Comparison of ENCODE assay signal across 23 cellular contexts in genomic region chr12:50822082-50822481, GRCh38. TPM values are rescaled to one million over a fixed set of nuclear protein-coding genes. Genes with fewer than 3 reads are reported as not detected.
DNase-seq lines count a peak whose midpoint lies in the region; ATAC-seq, FAIRE-seq and TF ChIP-seq lines count a peak whose summit lies in the region.
"Had no signal": no experiment of that assay in that cellular context is flagged by ENCODE, and none has a peak within 500 bp of the region (broad histone marks: within the 10 kb centered on the region; RNA-seq: fewer than 3 reads in every experiment).

No MANE protein-coding gene starts in this region.

- TF ChIP-seq RAD21 in IMR-90 (IDR thresholded peaks at IDR 0.05; ENCODE audit: low read length) (no peak), K562 (CRISPR knock-in tag; conservative IDR thresholded peaks at IDR 0.05 in 1 of 2, IDR thresholded peaks at IDR 0.05 in 1 of 2) (no peak)

- H3K9me3 Mint-ChIP-seq in naive thymus-derived CD4-positive, alpha-beta T cell = no peaks in the 10 kb centered on the region
- H3K9me3 Mint-ChIP-seq: CD8-positive, alpha-beta T cell; HFFc6 had no signal

- no peaks in the 10 kb centered on the region; a peak in 1 of 4 replicates for H3K79me1 ChIP-seq in IMR-90 (ENCODE audit: low read depth in 1 of 2, low read length in 2 of 2)

- H3K36me3 ChIP-seq in IMR-90 (ENCODE audit: control insufficient read depth, insufficient read depth, low read length) (peaks cover 3% of the 10 kb centered on the region; the same call in 1 of the 2 replicates), K562 (ENCODE audit: control insufficient read depth, insufficient read depth, low read length) (peaks cover 22% of the 10 kb centered on the region)
- H3K36me3 ChIP-seq in naive thymus-derived CD4-positive, alpha-beta T cell (ENCODE audit: control insufficient read depth in 2 of 3, insufficient read depth in 3 of 3, low read length in 3 of 3) = peaks cover 0 to 7% (median 0%) of the 10 kb centered on the region in 3 experiments

- H3K23ac ChIP-seq in IMR-90 (ENCODE audit: low read depth, low read length) = no peak overlapping the region

- no peak overlapping the region for H4K5ac ChIP-seq in IMR-90 (ENCODE audit: low read depth, low read length)

- H3K56ac ChIP-seq in IMR-90 (ENCODE audit: extremely low read depth, insufficient read depth, low read length) = no peak overlapping the region

- peak overlapping the region in 3 of 9 donors; percentile 14 to 75 (median 33) for H3K27ac Mint-ChIP-seq in naive thymus-derived CD4-positive, alpha-beta T cell
- H3K27ac Mint-ChIP-seq: CD8-positive, alpha-beta T cell; HFFc6 had no signal

- H3K4me1 ChIP-seq in IMR-90 (ENCODE audit: control insufficient read depth, insufficient read depth, low read length) (peaks cover 2% of the 10 kb centered on the region), K562 (replicated peaks in 1 of 2; ENCODE audit: control insufficient read depth in 2 of 2, insufficient read depth in 2 of 2, low read length in 2 of 2) (peaks cover 0 to 3% of the 10 kb centered on the region in 2 experiments; a peak in 1 of 5 replicates)
- H3K4me1 ChIP-seq in naive thymus-derived CD4-positive, alpha-beta T cell (ENCODE audit: control insufficient read depth in 2 of 2, insufficient read depth in 2 of 2, low read length in 2 of 2) = peaks cover 0 to 4% of the 10 kb centered on the region in 2 donors
- H3K4me1 ChIP-seq: Caco-2 had no signal

- H3K9me1 ChIP-seq in IMR-90 (ENCODE audit: insufficient read depth, low read length) (0 out of 2 replicates have a peak, but pooled peaks cover 3% of the 10 kb centered on the region), K562 (ENCODE audit: control insufficient read depth, insufficient read depth, low read length) (no peaks in the 10 kb centered on the region)

- H3K14ac ChIP-seq in IMR-90 (replicated peaks; ENCODE audit: low read depth, low read length) = no peak overlapping the region

- no peak overlapping the region for H2AK5ac ChIP-seq in IMR-90 (ENCODE audit: low read depth, low read length)

- TF ChIP-seq CTCF in IMR-90 (conservative IDR thresholded peaks at IDR 0.05; ENCODE audit: low read depth, low read length) (no peak), NB4 (IDR thresholded peaks at IDR 0.05; ENCODE audit: low read depth, low read length) (no peak), K562 (IDR thresholded peaks at IDR 0.05 in 2 of 3, conservative IDR thresholded peaks at IDR 0.05 in 1 of 3; ENCODE audit: insufficient read depth in 2 of 3, low read depth in 1 of 3, low read length in 3 of 3) (no peak)

- H2BK20ac ChIP-seq in IMR-90 (ENCODE audit: low read depth, low read length) = no peak overlapping the region

- 100% methylated on average over 1 of the region's 1 CpG; no CpG with 5 or more reads in 1 of the 2 experiments for WGBS in IMR-90 (ENCODE audit: extremely low coverage in 2 of 2, insufficient read length in 1 of 2), 2 experiments
- WGBS in K562 (ENCODE audit: insufficient coverage, low coverage, missing lambda C conversion rate) = 93% methylated on average over 1 of the region's 1 CpG

- TF ChIP-seq POLR2A in IMR-90 (IDR thresholded peaks at IDR 0.05; ENCODE audit: low read depth, low read length) (no peak), NB4 (IDR thresholded peaks at IDR 0.05; ENCODE audit: extremely low read depth, insufficient read length) (no peak), K562 (conservative IDR thresholded peaks at IDR 0.05) (no peak)

- no peaks in the 10 kb centered on the region for H3K9me3 ChIP-seq in IMR-90 (ENCODE audit: control insufficient read depth, insufficient read depth, low read length)
- H3K9me3 ChIP-seq in K562 (replicated peaks; ENCODE audit: control insufficient read depth, insufficient read depth, low read depth, low read length) = no peaks in the 10 kb centered on the region
- no peaks in the 10 kb centered on the region for H3K9me3 ChIP-seq in naive thymus-derived CD4-positive, alpha-beta T cell (ENCODE audit: control insufficient read depth in 2 of 3, low read length in 3 of 3)
- H3K9me3 ChIP-seq: Caco-2, HAP-1 had no signal

- dilution Hi-C loops in IMR-90 (cut with HindIII; ENCODE audit: low sequenced_read_pairs, unreplicated experiment) = no loop called here

- H3K18ac ChIP-seq in IMR-90 (ENCODE audit: low read depth, low read length) = no peak overlapping the region

- H3K4me3 ChIP-seq in IMR-90 (ENCODE audit: insufficient read depth, low read depth, low read length) (no peak overlapping the region), NB4 (ENCODE audit: low read depth, low read length) (no peak overlapping the region), K562 (no peak overlapping the region)
- no peak overlapping the region for H3K4me3 ChIP-seq in naive thymus-derived CD4-positive, alpha-beta T cell (ENCODE audit: low read length)
- H3K4me3 ChIP-seq: GM12878, HAP-1 had no signal

- H4K20me1 ChIP-seq in IMR-90 (ENCODE audit: insufficient read depth, low read length) (no peaks in the 10 kb centered on the region), K562 (replicated peaks; ENCODE audit: control insufficient read depth, insufficient read depth, low read length) (no peaks in the 10 kb centered on the region)

- no peak for FAIRE-seq in K562 (lab: Jason Lieb, UNC)
- FAIRE-seq: GM12878, GM18507, H54 had no signal

- in situ Hi-C loops in IMR-90 (cut with MboI; ENCODE audit: low sequenced_read_pairs) (loop anchor here (10.0 kb wide), 2 partner anchors 163 to 523 kb away; partner anchors contain the start of gene CELA1), K562 (cut with MboI) (no loop called here)

- H4K8ac ChIP-seq in IMR-90 (ENCODE audit: low read depth in 2 of 2, low read length in 2 of 2) = no peak overlapping the region

- no peak overlapping the region for H3K4me2 ChIP-seq in IMR-90 (ENCODE audit: low read depth, low read length)
- no peak overlapping the region for H3K4me2 ChIP-seq in K562 (ENCODE audit: insufficient read depth, low read length)

- intact Hi-C loops in IMR-90 (cut with micrococcal nuclease) = no loop called here
- intact Hi-C loops in K562 (cut with micrococcal nuclease) = no loop called here
- intact Hi-C loops in naive thymus-derived CD4-positive, alpha-beta T cell (cut with micrococcal nuclease) = no loop called here

- no peak overlapping the region for H2BK120ac ChIP-seq in IMR-90 (ENCODE audit: low read depth, low read length)

- ATAC-seq in IMR-90 (ENCODE audit: low read depth) (no peak), K562 (no peak)
- no peak for ATAC-seq in naive thymus-derived CD4-positive, alpha-beta T cell
- ATAC-seq: CD8-positive, alpha-beta T cell; GM12878 had no signal

- no peak overlapping the region for H3K4ac ChIP-seq in IMR-90 (ENCODE audit: low read depth, low read length)

- H3K4me3 Mint-ChIP-seq in naive thymus-derived CD4-positive, alpha-beta T cell = no peak overlapping the region
- H3K4me3 Mint-ChIP-seq: CD8-positive, alpha-beta T cell; HFFc6 had no signal

- no peak for TF ChIP-seq EP300 in K562 (IDR thresholded peaks at IDR 0.05; ENCODE audit: low read length)

- H2BK15ac ChIP-seq in IMR-90 (ENCODE audit: low read depth, low read length) = no peak overlapping the region

- H2AK9ac ChIP-seq in IMR-90 (replicated peaks; ENCODE audit: low read depth, low read length, poor library complexity) = no peak overlapping the region

- no peak overlapping the region for H3K9ac ChIP-seq in IMR-90 (ENCODE audit: low read depth, low read length)
- H3K9ac ChIP-seq in K562 (ENCODE audit: insufficient read depth in 1 of 2, low read depth in 2 of 2, low read length in 2 of 2) = no peak overlapping the region

- no peak overlapping the region for H3K27ac ChIP-seq in IMR-90 (ENCODE audit: insufficient read depth, low read length)
- H3K27ac ChIP-seq in K562 (ENCODE audit: extremely low read depth, low read depth, low read length) = no peak overlapping the region
- peak overlapping the region; percentile 21 for H3K27ac ChIP-seq in naive thymus-derived CD4-positive, alpha-beta T cell (ENCODE audit: low read depth, low read length)

- CTCF ChIA-PET in IMR-90 (lab: Yijun Ruan, JAX) (interaction anchor here (0.6 to 1.7 kb wide), 3 partner anchors 103 to 610 kb away, joined by 3 to 7 read pairs (median 7); a partner anchor contains a TSS), K562 (lab: Yijun Ruan, JAX; ENCODE audit: low intra/inter-chr PET ratio) (no interaction called here)
- CTCF ChIA-PET in naive thymus-derived CD4-positive, alpha-beta T cell (lab: Charles Lee) = interaction anchor here (0.6 kb wide), 1 partner anchor 15 kb away, joined by 3 read pairs; no protein-coding TSS in a partner anchor

- no peaks in the 10 kb centered on the region for H3K27me3 ChIP-seq in IMR-90 (ENCODE audit: control insufficient read depth, insufficient read depth, low read length)
- no peaks in the 10 kb centered on the region for H3K27me3 ChIP-seq in K562 (ENCODE audit: control insufficient read depth in 2 of 2, insufficient read depth in 2 of 2, low read length in 2 of 2)
- no peaks in the 10 kb centered on the region for H3K27me3 ChIP-seq in naive thymus-derived CD4-positive, alpha-beta T cell (ENCODE audit: control insufficient read depth in 2 of 2, insufficient read depth in 2 of 2, low read length in 2 of 2)

- no peak overlapping the region for H2BK5ac ChIP-seq in IMR-90 (ENCODE audit: low read depth, low read length, poor library complexity, severe bottlenecking)

- peaks cover under 1 to 19% (median 5%) of the 10 kb centered on the region in 5 donors for H3K36me3 Mint-ChIP-seq in naive thymus-derived CD4-positive, alpha-beta T cell

- no peaks in the 10 kb centered on the region for H3K79me2 ChIP-seq in K562 (ENCODE audit: control insufficient read depth, insufficient read depth, low read length)

- no TSS peak for BruUV-seq in IMR-90 (replicated peaks; lab: Mats Ljungman, UMichigan)
- no TSS peak for BruUV-seq in K562 (replicated peaks; lab: Mats Ljungman, UMichigan)

- H4K91ac ChIP-seq in IMR-90 (ENCODE audit: insufficient read depth, low read depth, low read length) = no peak overlapping the region

- DNase-seq in IMR-90 (no peak), NB4 (ENCODE audit: low read depth) (peak; percentile 30), K562 (ENCODE audit: extremely low read depth in 1 of 4, low spot score in 3 of 4) (no peak), NCI-H510A (lab: John Stamatoyannopoulos, UW) (no peak), NK-92 (lab: John Stamatoyannopoulos, UW; ENCODE audit: unreplicated experiment) (no peak), NCI-H526 (lab: John Stamatoyannopoulos, UW) (no peak), hepatic stellate cell (ENCODE audit: low spot score) (no peak)
- no peak for DNase-seq in naive thymus-derived CD4-positive, alpha-beta T cell
- DNase-seq: C1 segment of cervical spinal cord; Caco-2; CD8-positive, alpha-beta T cell; DMS79; EL; GDM1; GOT3; HFFc6 had no signal

- no peak overlapping the region for H2AFZ ChIP-seq in IMR-90 (replicated peaks; ENCODE audit: low read length, poor library complexity)
- H2AFZ ChIP-seq in K562 (ENCODE audit: low read depth, low read length) = no peak overlapping the region

- POLR2A ChIA-PET in IMR-90 (lab: Charles Lee; ENCODE audit: unreplicated experiment) = no interaction called here
- POLR2A ChIA-PET in K562 (lab: Yijun Ruan, JAX) = no interaction called here
- POLR2A ChIA-PET in naive thymus-derived CD4-positive, alpha-beta T cell (lab: Charles Lee) = interaction anchor here (0.5 to 0.7 kb wide), 3 partner anchors 9 to 44 kb away, joined by 3 to 4 read pairs (median 4); no protein-coding TSS in a partner anchor

- H3K27me3 Mint-ChIP-seq in naive thymus-derived CD4-positive, alpha-beta T cell = no peaks in the 10 kb centered on the region

- peaks cover 0 to 9% (median 6%) of the 10 kb centered on the region in 7 donors for H3K4me1 Mint-ChIP-seq in naive thymus-derived CD4-positive, alpha-beta T cell

RNA-seq across cellular contexts. Expression of gene TMPRSS12, which starts 20.6 kb away (rescaled TPM):
- total RNA-seq in IMR-90 (2012; rRNA removed) (not detected in 2 replicates), K562 (2014; rRNA removed) (not detected in 2 replicates), K562 (2014; rRNA removed; fragmentation: Illumina TruSeq; extraction: Trizol) (not detected in 2 replicates), K562 (2015; rRNA removed; fragmentation: Illumina TruSeq; extraction: Trizol) (not detected in 2 replicates), K562 (2021) (not detected in 2 replicates)
- polyA plus RNA-seq in IMR-90 (2012; rRNA removed) (not detected in 2 replicates), K562 (2011; rRNA removed) (not detected in 2 replicates), K562 (2014; fragmentation: Illumina TruSeq; extraction: Trizol) (not detected in 2 replicates), K562 (2014; fragmentation: Nextera tagmentation; extraction: Ambion mirVana) (under 1 TPM in 1 of 2 experiments, not detected in 1; 0.04 TPM), K562 (2014; rRNA removed) (not detected in 2 replicates)
- not detected in 2 replicates for polyA plus RNA-seq in IMR-90 (2012; cell fraction: cytosol; rRNA removed)
- not detected in 2 replicates for polyA plus RNA-seq in IMR-90 (2012; cell fraction: nucleus; rRNA removed; ENCODE audit: low replicate concordance)
- not detected in 2 replicates for total RNA-seq in K562 (2011; cell fraction: chromatin; rRNA removed; ENCODE audit: low replicate concordance)
- not detected in 2 replicates for total RNA-seq in K562 (2011; cell fraction: nucleolus; rRNA removed)
- not detected in 2 replicates for total RNA-seq in K562 (2011; cell fraction: nucleoplasm; rRNA removed)
- polyA plus RNA-seq in K562 (2011; cell fraction: cytosol; rRNA removed) = not detected in 2 replicates
- polyA plus RNA-seq in K562 (2011; cell fraction: nucleus; rRNA removed) = not detected in 2 replicates
- polyA plus RNA-seq in K562 (2012) = not detected in 2 replicates
- polyA minus RNA-seq in K562 (2011; rRNA and poly(A)+ RNA removed) = not detected in 2 replicates
- polyA minus RNA-seq in K562 (2011; cell fraction: cytosol; rRNA and poly(A)+ RNA removed) = not detected in 2 replicates
- not detected in 2 replicates for polyA minus RNA-seq in K562 (2011; cell fraction: nucleus; rRNA and poly(A)+ RNA removed)
- not detected for total RNA-seq in naive thymus-derived CD4-positive, alpha-beta T cell
- not detected for polyA plus RNA-seq in naive thymus-derived CD4-positive, alpha-beta T cell
- total RNA-seq: A172; A673; Caco-2; CD8-positive, alpha-beta T cell; GM12878; HFFc6 had no signal
- polyA plus RNA-seq: BJ, GM12878 had no signal

RNA-seq across cellular contexts. Expression of gene ATF1, which starts 58.2 kb away (rescaled TPM):
- 20.6 and 21.9 TPM in 2 replicates for total RNA-seq in IMR-90 (2012; rRNA removed)
- 24.0 and 32.4 TPM in 2 replicates for polyA plus RNA-seq in IMR-90 (2012; rRNA removed)
- 5.2 and 5.4 TPM in 2 replicates for polyA plus RNA-seq in IMR-90 (2012; cell fraction: cytosol; rRNA removed)
- 1.9 and 8.5 TPM in 2 replicates for polyA plus RNA-seq in IMR-90 (2012; cell fraction: nucleus; rRNA removed; ENCODE audit: low replicate concordance)
- 26.6 and 28.7 TPM in 2 replicates for total RNA-seq in K562 (2011; cell fraction: chromatin; rRNA removed; ENCODE audit: low replicate concordance)
- 23.5 and 27.1 TPM in 2 replicates for total RNA-seq in K562 (2011; cell fraction: nucleolus; rRNA removed)
- total RNA-seq in K562 (2011; cell fraction: nucleoplasm; rRNA removed) = 20.5 and 21.0 TPM in 2 replicates
- total RNA-seq in K562 (2014; rRNA removed) = 74.8 and 75.1 TPM in 2 replicates
- 43.3 and 56.1 TPM in 2 replicates for total RNA-seq in K562 (2014; rRNA removed; fragmentation: Illumina TruSeq; extraction: Trizol)
- total RNA-seq in K562 (2015; rRNA removed; fragmentation: Illumina TruSeq; extraction: Trizol) = 46.6 and 48.9 TPM in 2 replicates
- 51.1 and 51.4 TPM in 2 replicates for total RNA-seq in K562 (2021)
- 83.5 and 87.8 TPM in 2 replicates for polyA plus RNA-seq in K562 (2011; rRNA removed)
- polyA plus RNA-seq in K562 (2011; cell fraction: cytosol; rRNA removed) = 39.7 and 78.8 TPM in 2 replicates
- polyA plus RNA-seq in K562 (2011; cell fraction: nucleus; rRNA removed) = 36.0 and 39.0 TPM in 2 replicates
- 33.6 and 43.3 TPM in 2 replicates for polyA plus RNA-seq in K562 (2012)
- 61.5 and 62.2 TPM in 2 replicates for polyA plus RNA-seq in K562 (2014; fragmentation: Illumina TruSeq; extraction: Trizol)
- polyA plus RNA-seq in K562 (2014; fragmentation: Nextera tagmentation; extraction: Ambion mirVana) = 10 to 100 TPM; 19.8 to 24.5 TPM
- 60.1 and 78.3 TPM in 2 replicates for polyA plus RNA-seq in K562 (2014; rRNA removed)
- 68.4 and 70.8 TPM in 2 replicates for polyA minus RNA-seq in K562 (2011; rRNA and poly(A)+ RNA removed)
- 30.5 and 35.6 TPM in 2 replicates for polyA minus RNA-seq in K562 (2011; cell fraction: cytosol; rRNA and poly(A)+ RNA removed)
- polyA minus RNA-seq in K562 (2011; cell fraction: nucleus; rRNA and poly(A)+ RNA removed) = 14.3 and 31.5 TPM in 2 replicates
- total RNA-seq in naive thymus-derived CD4-positive, alpha-beta T cell = 10 to 100 TPM; 23.8 to 53.9 (median 51.3) TPM
- polyA plus RNA-seq in naive thymus-derived CD4-positive, alpha-beta T cell = 10 to 100 TPM; 47.8 to 53.8 TPM
